In the genomic region with DNA sequence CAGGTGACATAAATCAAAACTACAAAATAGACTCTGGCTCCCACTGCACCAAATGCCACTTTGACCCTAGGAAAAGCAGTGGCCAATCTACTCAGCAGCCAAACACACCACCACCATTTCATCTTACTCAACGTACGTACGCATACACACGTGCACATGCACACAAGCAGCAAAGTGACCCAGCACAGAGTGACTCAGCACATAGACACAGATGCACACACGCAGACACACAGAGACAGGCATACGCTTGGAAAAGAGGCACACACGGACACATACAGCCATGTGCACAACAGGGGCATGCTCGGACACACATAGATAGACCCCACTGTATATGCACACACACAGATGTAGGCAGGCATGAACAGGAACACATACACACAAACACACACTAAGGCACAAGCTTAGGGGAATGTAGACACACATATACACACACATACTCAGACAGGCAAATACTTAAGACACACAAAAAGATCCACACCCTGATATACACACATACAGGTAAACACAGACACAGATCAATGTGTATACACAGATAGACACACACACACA, we compare ENCODE assay signal across 19 cellular contexts. TPM values are rescaled to one million over a fixed set of nuclear protein-coding genes. Genes with fewer than 3 reads are reported as not detected.
DNase-seq lines count a peak whose midpoint lies in the region; ATAC-seq and TF ChIP-seq lines count a peak whose summit lies in the region.
"Had no signal": no experiment of that assay in that cellular context is flagged by ENCODE, and none has a peak within 500 bp of the region (broad histone marks: within the 10 kb centered on the region; RNA-seq: fewer than 3 reads in every experiment).

No MANE protein-coding gene starts in this region.

- TF ChIP-seq CTCF in glutamatergic neuron (IDR thresholded peaks at IDR 0.05; ENCODE audit: partially characterized antibody, unreplicated experiment) (no peak), osteoblast (IDR thresholded peaks at IDR 0.05; ENCODE audit: extremely low read depth, low read depth, low read length) (no peak), stomach (IDR thresholded peaks at IDR 0.05) (no peak)

- H2AFZ ChIP-seq in osteoblast (ENCODE audit: low read length) = no peak overlapping the region

- no peak overlapping the region for H3K4me3 ChIP-seq in osteoblast (ENCODE audit: insufficient read depth, low read length)
- no peak overlapping the region for H3K4me3 ChIP-seq in stomach

- H3K27ac ChIP-seq in osteoblast (ENCODE audit: low read depth, low read length) (no peak overlapping the region), stomach (no peak overlapping the region)

- peaks cover 2% of the 10 kb centered on the region for H3K9me3 ChIP-seq in osteoblast (ENCODE audit: low read depth, low read length)
- H3K9me3 ChIP-seq in stomach = peaks cover 0 to 10% (median 3%) of the 10 kb centered on the region in 4 donors

- 92 to 95% (median 93%) methylated on average over 8 of the region's 8 CpGs for WGBS in stomach, 5 donors

- H3K79me2 ChIP-seq in osteoblast (ENCODE audit: insufficient read depth, low read length) = no peaks in the 10 kb centered on the region

- DNase-seq in cardiac septum (ENCODE audit: low spot score) = peak; percentile 27
- DNase-seq in Right ventricle myocardium inferior (ENCODE audit: missing footprints) = no peak
- DNase-seq in glutamatergic neuron = no peak
- peak; percentile 72 for DNase-seq in osteoblast (ENCODE audit: insufficient read length, low spot score, missing footprints)
- no peak for DNase-seq in activated T-cell treated with anti-CD3 and anti-CD28 coated beads, Interleukin-2, amount 50 U/mL, for 24 hours
- DNase-seq in germinal center (ENCODE audit: low spot score) = no peak
- DNase-seq in activated T-helper 1 cell treated with anti-CD3 and anti-CD28 coated beads, Interleukin-12 subunit alpha, Interleukin-12 subunit beta, Interleukin-2, Interleukin-4 antibody, amounts not matched to agents 30 ng/mL and 10 ng/mL and 1 ng/mL, durations not matched to agents 14 hours and 24 hours and 36 hours (ENCODE audit: low spot score) = no peak
- no peak for DNase-seq in stomach
- DNase-seq: 8988T; DND-41; HCEC 1CT; KBM-7; NCI-H1105 treated with DMSO at 0.1 percent for 48 hours; NCI-H1694; NCI-H2081 treated with DMSO at 0.1 percent for 48 hours; NCI-H748 treated with DMSO at 0.1 percent for 48 hours; NK-92 treated with Interleukin-12 subunit alpha and Interleukin-12 subunit beta, amount 100 ng/mL, for 24 hours; OCI-M1 had no signal

- peaks cover 6% of the 10 kb centered on the region for H3K9me3 Mint-ChIP-seq in glutamatergic neuron (ENCODE audit: unreplicated experiment)
- peaks cover 28% of the 10 kb centered on the region for H3K9me3 Mint-ChIP-seq in activated T-cell treated with anti-CD3 and anti-CD28 coated beads, Interleukin-2, amount 50 U/mL, for 24 hours
- H3K9me3 Mint-ChIP-seq in activated T-helper 1 cell treated with anti-CD3 and anti-CD28 coated beads, Interleukin-12 subunit alpha, Interleukin-12 subunit beta, Interleukin-2, Interleukin-4 antibody, amounts not matched to agents 30 ng/mL and 10 ng/mL and 1 ng/mL, durations not matched to agents 14 hours and 24 hours and 36 hours = peaks cover 11% of the 10 kb centered on the region

- H3K4me1 Mint-ChIP-seq in glutamatergic neuron (ENCODE audit: low read depth, unreplicated experiment) = peaks cover 20% of the 10 kb centered on the region
- H3K4me1 Mint-ChIP-seq in activated T-cell treated with anti-CD3 and anti-CD28 coated beads, Interleukin-2, amount 50 U/mL, for 24 hours (ENCODE audit: low read depth) = no peaks in the 10 kb centered on the region
- no peaks in the 10 kb centered on the region for H3K4me1 Mint-ChIP-seq in activated T-helper 1 cell treated with anti-CD3 and anti-CD28 coated beads, Interleukin-12 subunit alpha, Interleukin-12 subunit beta, Interleukin-2, Interleukin-4 antibody, amounts not matched to agents 30 ng/mL and 10 ng/mL and 1 ng/mL, durations not matched to agents 14 hours and 24 hours and 36 hours (ENCODE audit: low read depth)
- H3K4me1 Mint-ChIP-seq: B cell had no signal

- H3K27me3 ChIP-seq in osteoblast (ENCODE audit: insufficient read depth, low read length) (no peaks in the 10 kb centered on the region), stomach (no peaks in the 10 kb centered on the region)

- no peak overlapping the region for H3K4me2 ChIP-seq in osteoblast (ENCODE audit: insufficient read depth, low read length)

- no peaks in the 10 kb centered on the region for H4K20me1 ChIP-seq in osteoblast (ENCODE audit: insufficient read depth, low read length)

- H3K4me1 ChIP-seq in osteoblast (ENCODE audit: insufficient read depth, low read length) = no peaks in the 10 kb centered on the region
- no peaks in the 10 kb centered on the region for H3K4me1 ChIP-seq in stomach

- H3K36me3 Mint-ChIP-seq in glutamatergic neuron (ENCODE audit: unreplicated experiment) = peaks cover 21% of the 10 kb centered on the region
- H3K36me3 Mint-ChIP-seq in activated T-cell treated with anti-CD3 and anti-CD28 coated beads, Interleukin-2, amount 50 U/mL, for 24 hours (ENCODE audit: low read depth) = peaks cover 88% of the 10 kb centered on the region
- no peaks in the 10 kb centered on the region for H3K36me3 Mint-ChIP-seq in activated T-helper 1 cell treated with anti-CD3 and anti-CD28 coated beads, Interleukin-12 subunit alpha, Interleukin-12 subunit beta, Interleukin-2, Interleukin-4 antibody, amounts not matched to agents 30 ng/mL and 10 ng/mL and 1 ng/mL, durations not matched to agents 14 hours and 24 hours and 36 hours (ENCODE audit: low read depth)

- intact Hi-C loops in cardiac septum (cut with DNase I) (no loop called here), Right ventricle myocardium inferior (cut with DNase I) (no loop called here), stomach (cut with DNase I; ENCODE audit: low total_unique reads) (no loop called here)
- intact Hi-C loops in activated T-helper 1 cell treated with anti-CD3 and anti-CD28 coated beads, Interleukin-12 subunit alpha, Interleukin-12 subunit beta, Interleukin-2, Interleukin-4 antibody, amounts not matched to agents 30 ng/mL and 10 ng/mL and 1 ng/mL, durations not matched to agents 14 hours and 24 hours and 36 hours (cut with micrococcal nuclease) = no loop called here

- no peak for ATAC-seq in Right ventricle myocardium inferior

- no peak for TF ChIP-seq EP300 in stomach (IDR thresholded peaks at IDR 0.05)

- H3K27ac Mint-ChIP-seq in glutamatergic neuron (ENCODE audit: unreplicated experiment) = peak overlapping the region; percentile 63
- H3K27ac Mint-ChIP-seq in activated T-cell treated with anti-CD3 and anti-CD28 coated beads, Interleukin-2, amount 50 U/mL, for 24 hours = no peak overlapping the region
- no peak overlapping the region for H3K27ac Mint-ChIP-seq in activated T-helper 1 cell treated with anti-CD3 and anti-CD28 coated beads, Interleukin-12 subunit alpha, Interleukin-12 subunit beta, Interleukin-2, Interleukin-4 antibody, amounts not matched to agents 30 ng/mL and 10 ng/mL and 1 ng/mL, durations not matched to agents 14 hours and 24 hours and 36 hours
- H3K27ac Mint-ChIP-seq: B cell had no signal

- H3K27me3 Mint-ChIP-seq in glutamatergic neuron (ENCODE audit: unreplicated experiment) = peaks cover 7% of the 10 kb centered on the region
- H3K27me3 Mint-ChIP-seq in activated T-cell treated with anti-CD3 and anti-CD28 coated beads, Interleukin-2, amount 50 U/mL, for 24 hours = no peaks in the 10 kb centered on the region
- H3K27me3 Mint-ChIP-seq in activated T-helper 1 cell treated with anti-CD3 and anti-CD28 coated beads, Interleukin-12 subunit alpha, Interleukin-12 subunit beta, Interleukin-2, Interleukin-4 antibody, amounts not matched to agents 30 ng/mL and 10 ng/mL and 1 ng/mL, durations not matched to agents 14 hours and 24 hours and 36 hours (ENCODE audit: insufficient read depth) = no peaks in the 10 kb centered on the region
- H3K27me3 Mint-ChIP-seq: B cell had no signal

- no peak overlapping the region for H3K4me3 Mint-ChIP-seq in glutamatergic neuron (ENCODE audit: unreplicated experiment)
- H3K4me3 Mint-ChIP-seq in activated T-cell treated with anti-CD3 and anti-CD28 coated beads, Interleukin-2, amount 50 U/mL, for 24 hours = no peak overlapping the region
- no peak overlapping the region for H3K4me3 Mint-ChIP-seq in activated T-helper 1 cell treated with anti-CD3 and anti-CD28 coated beads, Interleukin-12 subunit alpha, Interleukin-12 subunit beta, Interleukin-2, Interleukin-4 antibody, amounts not matched to agents 30 ng/mL and 10 ng/mL and 1 ng/mL, durations not matched to agents 14 hours and 24 hours and 36 hours
- H3K4me3 Mint-ChIP-seq: B cell had no signal

- TF ChIP-seq POLR2A in stomach (IDR thresholded peaks at IDR 0.05) = no peak

- H3K36me3 ChIP-seq in osteoblast (ENCODE audit: insufficient read depth, low read length) (peaks cover 6% of the 10 kb centered on the region), stomach (peaks cover 0 to 66% (median 34%) of the 10 kb centered on the region in 4 donors)

RNA-seq across cellular contexts. Expression of gene PEPD, which starts 37.3 kb away (rescaled TPM):
- total RNA-seq in cardiac septum (30.1 TPM), Right ventricle myocardium inferior (32.1 TPM), glutamatergic neuron (ENCODE audit: unreplicated experiment) (93.3 TPM), osteoblast (82.8 and 87.9 TPM in 2 replicates), stomach (10 to 100 TPM in 4 of 5 donors, 1 to 10 TPM in 1; 8.8 to 99.4 (median 23.9) TPM)
- 14.0 and 15.0 TPM in 2 replicates for total RNA-seq in activated T-helper 1 cell treated with anti-CD3 and anti-CD28 coated beads, Interleukin-12 subunit alpha, Interleukin-12 subunit beta, Interleukin-2, Interleukin-4 antibody, amounts not matched to agents 30 ng/mL and 10 ng/mL and 1 ng/mL, durations not matched to agents 14 hours and 24 hours and 36 hours
- polyA plus RNA-seq in stomach = 10 to 100 TPM; 36.8 to 54.7 (median 49.3) TPM

Comparison
In these comparisons a context has a peak if more than half of its experiments do, and no peak if none do; other contexts are left out.
1. DNase-seq: peak in cardiac septum (single experiment) and osteoblast (single experiment); none in Right ventricle myocardium inferior (single experiment), glutamatergic neuron (single experiment), activated T-cell treated with anti-CD3 and anti-CD28 coated beads, Interleukin-2, amount 50 U/mL, for 24 hours (single experiment), germinal center (single experiment), activated T-helper 1 cell treated with anti-CD3 and anti-CD28 coated beads, Interleukin-12 subunit alpha, Interleukin-12 subunit beta, Interleukin-2, Interleukin-4 antibody, amounts not matched to agents 30 ng/mL and 10 ng/mL and 1 ng/mL, durations not matched to agents 14 hours and 24 hours and 36 hours (single experiment) and stomach (single experiment).